ENCODE assay signal across 15 cellular contexts in the genomic region with DNA sequence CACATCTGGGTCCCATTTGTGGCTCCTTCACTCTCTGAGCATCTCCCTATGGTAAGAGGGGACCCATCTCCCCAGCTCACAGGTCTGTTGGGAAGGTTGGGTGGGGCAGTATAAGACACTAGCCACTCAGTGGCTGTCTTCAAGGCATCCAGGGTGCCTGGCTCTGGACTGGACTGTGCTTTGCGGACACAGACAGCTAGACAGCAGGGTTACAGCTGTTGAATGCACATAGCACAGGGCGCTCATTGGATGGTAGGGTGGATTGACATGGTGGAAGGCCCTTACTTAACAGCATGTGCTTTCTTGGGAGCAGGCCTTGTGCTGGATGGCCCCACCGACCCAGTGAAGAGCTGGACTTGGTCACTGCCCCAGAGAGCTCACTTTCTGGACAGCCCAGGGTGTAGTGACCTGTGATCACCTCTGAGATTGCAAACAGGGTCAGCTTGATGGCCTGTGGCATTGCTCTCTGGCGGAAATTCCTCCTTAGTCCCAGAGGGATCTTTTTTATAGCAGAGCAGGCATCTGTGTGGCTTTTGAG. TPM values are rescaled to one million over a fixed set of nuclear protein-coding genes. Genes with fewer than 3 reads are reported as not detected.
DNase-seq lines count a peak whose midpoint lies in the region; ATAC-seq, FAIRE-seq and TF ChIP-seq lines count a peak whose summit lies in the region.
"Had no signal": no experiment of that assay in that cellular context is flagged by ENCODE, and none has a peak within 500 bp of the region (broad histone marks: within the 10 kb centered on the region; RNA-seq: fewer than 3 reads in every experiment).

No MANE protein-coding gene starts in this region.

- DNase-seq in natural killer cell: no peak
- DNase-seq in natural killer cell treated with Interleukin-12 subunit alpha and Interleukin-12 subunit beta and Interleukin-15 and Interleukin-18, amount 100 ng/mL, for 72 hours (ENCODE audit: low spot score): no peak
- no peak for DNase-seq in astrocyte (ENCODE audit: low read depth)
- no peak for DNase-seq in upper lobe of right lung
- DNase-seq in DMS153 (lab: John Stamatoyannopoulos, UW): no peak
- no peak for DNase-seq in effector memory CD4-positive, alpha-beta T cell
- no peak for DNase-seq in NCI-H226
- DNase-seq: activated CD8-positive, alpha-beta memory T cell treated with anti-CD3 and anti-CD28 coated beads, Interleukin-2, amount 50 U/mL, for 48 hours; amygdala; EL; NCI-H1092 treated with DMSO at 0.1 percent for 48 hours had no signal

- H3K36me3 ChIP-seq in astrocyte (ENCODE audit: insufficient read depth, low read length): no peaks in the 10 kb centered on the region
- no peaks in the 10 kb centered on the region for H3K36me3 ChIP-seq in mucosa of stomach (ENCODE audit: control insufficient read depth, insufficient read depth, low read length)
- peaks cover 8% of the 10 kb centered on the region for H3K36me3 ChIP-seq in upper lobe of right lung
- peaks cover 7% of the 10 kb centered on the region for H3K36me3 ChIP-seq in effector memory CD4-positive, alpha-beta T cell (ENCODE audit: control insufficient read depth, insufficient read depth, low read length)

- H3K9me3 Mint-ChIP-seq in natural killer cell (no peaks in the 10 kb centered on the region), astrocyte (ENCODE audit: unreplicated experiment) (no peaks in the 10 kb centered on the region)
- H3K9me3 Mint-ChIP-seq in natural killer cell treated with Interleukin-12 subunit alpha and Interleukin-12 subunit beta and Interleukin-15 and Interleukin-18, amount 100 ng/mL, for 72 hours: no peaks in the 10 kb centered on the region

- intact Hi-C loops in natural killer cell (cut with micrococcal nuclease) (no loop called here), upper lobe of right lung (cut with DNase I) (no loop called here)

- TF ChIP-seq CTCF in natural killer cell (IDR thresholded peaks at IDR 0.05) (no peak), astrocyte (IDR thresholded peaks at IDR 0.05; ENCODE audit: insufficient read depth, low read depth, low read length) (no peak), upper lobe of right lung (IDR thresholded peaks at IDR 0.05) (no peak)

- H3K36me3 Mint-ChIP-seq in natural killer cell (no peaks in the 10 kb centered on the region), astrocyte (ENCODE audit: low read depth, unreplicated experiment) (peaks cover under 1% of the 10 kb centered on the region)
- H3K36me3 Mint-ChIP-seq in natural killer cell treated with Interleukin-12 subunit alpha and Interleukin-12 subunit beta and Interleukin-15 and Interleukin-18, amount 100 ng/mL, for 72 hours: no peaks in the 10 kb centered on the region

- H3K27me3 ChIP-seq in astrocyte (ENCODE audit: insufficient read depth, low read length) (no peaks in the 10 kb centered on the region), mucosa of stomach (ENCODE audit: control insufficient read depth, insufficient read depth, low read length) (no peaks in the 10 kb centered on the region), upper lobe of right lung (no peaks in the 10 kb centered on the region)
- H3K27me3 ChIP-seq in effector memory CD4-positive, alpha-beta T cell (replicated peaks; ENCODE audit: control insufficient read depth, insufficient read depth, low read length, poor library complexity, severe bottlenecking): no peaks in the 10 kb centered on the region

- peaks cover 8% of the 10 kb centered on the region for H3K4me1 ChIP-seq in astrocyte (ENCODE audit: insufficient read depth, low read length)
- H3K4me1 ChIP-seq in mucosa of stomach (ENCODE audit: control insufficient read depth, insufficient read depth, low read length): peaks cover 41% of the 10 kb centered on the region
- H3K4me1 ChIP-seq in upper lobe of right lung: peaks cover 20% of the 10 kb centered on the region
- H3K4me1 ChIP-seq in effector memory CD4-positive, alpha-beta T cell (ENCODE audit: control insufficient read depth, insufficient read depth, low read length, poor library complexity, severe bottlenecking): peaks cover 12% of the 10 kb centered on the region

- H3K4me3 ChIP-seq in astrocyte (ENCODE audit: insufficient read depth, low read depth, low read length): no peak overlapping the region
- H3K4me3 ChIP-seq in mucosa of stomach (ENCODE audit: low read length): peak overlapping the region; percentile 51
- no peak overlapping the region for H3K4me3 ChIP-seq in upper lobe of right lung
- H3K4me3 ChIP-seq in effector memory CD4-positive, alpha-beta T cell (ENCODE audit: insufficient read depth, low read depth, low read length, poor library complexity, severe bottlenecking): no peak overlapping the region

- no peak for ATAC-seq in natural killer cell
- ATAC-seq in natural killer cell treated with Interleukin-12 subunit alpha and Interleukin-12 subunit beta and Interleukin-15 and Interleukin-18, amount 100 ng/mL, for 72 hours: no peak
- no peak for ATAC-seq in upper lobe of right lung

- peaks cover 27 to 40% of the 10 kb centered on the region in 2 donors for H3K4me1 Mint-ChIP-seq in natural killer cell
- peaks cover 28 to 41% of the 10 kb centered on the region in 2 donors for H3K4me1 Mint-ChIP-seq in natural killer cell treated with Interleukin-12 subunit alpha and Interleukin-12 subunit beta and Interleukin-15 and Interleukin-18, amount 100 ng/mL, for 72 hours (ENCODE audit: low read depth in 2 of 2)
- peaks cover 9% of the 10 kb centered on the region for H3K4me1 Mint-ChIP-seq in astrocyte (ENCODE audit: low read depth, unreplicated experiment)

- H3K27me3 Mint-ChIP-seq in natural killer cell (ENCODE audit: low read depth in 2 of 2) (no peaks in the 10 kb centered on the region), astrocyte (ENCODE audit: low read depth, unreplicated experiment) (no peaks in the 10 kb centered on the region)
- H3K27me3 Mint-ChIP-seq in natural killer cell treated with Interleukin-12 subunit alpha and Interleukin-12 subunit beta and Interleukin-15 and Interleukin-18, amount 100 ng/mL, for 72 hours: no peaks in the 10 kb centered on the region

- H3K79me2 ChIP-seq in astrocyte (ENCODE audit: insufficient read depth, low read length): peaks cover 38% of the 10 kb centered on the region

- peaks cover 15% of the 10 kb centered on the region for H4K20me1 ChIP-seq in astrocyte (ENCODE audit: insufficient read depth, low read length)

- H3K27ac ChIP-seq in astrocyte (ENCODE audit: low read depth, low read length) (no peak overlapping the region), upper lobe of right lung (peak overlapping the region; percentile 94)
- H3K27ac ChIP-seq in effector memory CD4-positive, alpha-beta T cell (ENCODE audit: insufficient read depth, low read length, poor library complexity, severe bottlenecking): no peak overlapping the region

- H3K9ac ChIP-seq in astrocyte (ENCODE audit: low read length) (no peak overlapping the region), mucosa of stomach (ENCODE audit: low read length) (peak overlapping the region; percentile 60)

- no peak overlapping the region for H3K4me3 Mint-ChIP-seq in natural killer cell
- H3K4me3 Mint-ChIP-seq in natural killer cell treated with Interleukin-12 subunit alpha and Interleukin-12 subunit beta and Interleukin-15 and Interleukin-18, amount 100 ng/mL, for 72 hours: no peak overlapping the region
- peak overlapping the region; percentile 84 for H3K4me3 Mint-ChIP-seq in astrocyte (ENCODE audit: unreplicated experiment)

- H3K9me3 ChIP-seq in astrocyte (ENCODE audit: insufficient read depth, low read depth, low read length) (no peaks in the 10 kb centered on the region), mucosa of stomach (ENCODE audit: control insufficient read depth, low read length) (no peaks in the 10 kb centered on the region), upper lobe of right lung (no peaks in the 10 kb centered on the region)
- no peaks in the 10 kb centered on the region for H3K9me3 ChIP-seq in effector memory CD4-positive, alpha-beta T cell (ENCODE audit: control insufficient read depth, low read length)

- H2AFZ ChIP-seq in astrocyte (ENCODE audit: low read depth, low read length): no peak overlapping the region

- no peak for FAIRE-seq in astrocyte (lab: Jason Lieb, UNC)

- peak overlapping the region; percentile 9 to 35 for H3K27ac Mint-ChIP-seq in natural killer cell
- no peak overlapping the region for H3K27ac Mint-ChIP-seq in natural killer cell treated with Interleukin-12 subunit alpha and Interleukin-12 subunit beta and Interleukin-15 and Interleukin-18, amount 100 ng/mL, for 72 hours
- no peak overlapping the region for H3K27ac Mint-ChIP-seq in astrocyte (ENCODE audit: unreplicated experiment)

- peak overlapping the region; percentile 3 for H3K4me2 ChIP-seq in astrocyte (ENCODE audit: low read length)

RNA-seq across cellular contexts. Expression of a gene that starts 1.9 kb away (rescaled TPM):
- total RNA-seq in natural killer cell (10 to 100 TPM; 14.5 to 21.9 (median 16.7) TPM), astrocyte (34.7 and 34.8 TPM in 2 replicates), upper lobe of right lung (37.3 TPM)
- total RNA-seq in natural killer cell treated with Interleukin-12 subunit alpha and Interleukin-12 subunit beta and Interleukin-15 and Interleukin-18, amount 100 ng/mL, for 72 hours: 10 to 100 TPM; 23.2 to 50.6 TPM

RNA-seq across cellular contexts. Expression of a gene that starts 21.9 kb away (rescaled TPM):
- 10 to 100 TPM; 23.9 to 42.0 (median 36.9) TPM for total RNA-seq in natural killer cell
- 10 to 100 TPM; 39.2 to 60.6 TPM for total RNA-seq in natural killer cell treated with Interleukin-12 subunit alpha and Interleukin-12 subunit beta and Interleukin-15 and Interleukin-18, amount 100 ng/mL, for 72 hours
- total RNA-seq in astrocyte: 35.0 and 36.3 TPM in 2 replicates
- 40.7 TPM for total RNA-seq in upper lobe of right lung

RNA-seq across cellular contexts. Expression of a gene that starts 32.8 kb away (rescaled TPM):
- not detected for total RNA-seq in natural killer cell
- not detected for total RNA-seq in natural killer cell treated with Interleukin-12 subunit alpha and Interleukin-12 subunit beta and Interleukin-15 and Interleukin-18, amount 100 ng/mL, for 72 hours
- not detected in 2 replicates for total RNA-seq in astrocyte
- not detected for total RNA-seq in upper lobe of right lung
- total RNA-seq: dermis microvascular lymphatic vessel endothelial cell, RPMI7951 had no signal

RNA-seq across cellular contexts. Expression of a gene that starts 54.6 kb away (rescaled TPM):
- total RNA-seq in natural killer cell (not detected), astrocyte (not detected in 2 replicates), upper lobe of right lung (0.20 TPM)
- total RNA-seq in natural killer cell treated with Interleukin-12 subunit alpha and Interleukin-12 subunit beta and Interleukin-15 and Interleukin-18, amount 100 ng/mL, for 72 hours: not detected
- total RNA-seq: dermis microvascular lymphatic vessel endothelial cell, NCI-H460, RPMI7951 had no signal

RNA-seq across cellular contexts. Expression of a gene that starts 59.1 kb away (rescaled TPM):
- not detected for total RNA-seq in natural killer cell
- total RNA-seq in natural killer cell treated with Interleukin-12 subunit alpha and Interleukin-12 subunit beta and Interleukin-15 and Interleukin-18, amount 100 ng/mL, for 72 hours: not detected
- total RNA-seq in astrocyte: not detected in 2 replicates
- not detected for total RNA-seq in upper lobe of right lung
- total RNA-seq: dermis microvascular lymphatic vessel endothelial cell, NCI-H460, RPMI7951 had no signal

Comparison
In these comparisons a context has a peak if more than half of its experiments do, and no peak if none do; other contexts are left out.
1. H3K27ac Mint-ChIP-seq: peak in natural killer cell (2 of 2); none in natural killer cell treated with Interleukin-12 subunit alpha and Interleukin-12 subunit beta and Interleukin-15 and Interleukin-18, amount 100 ng/mL, for 72 hours (0 of 2) and astrocyte (single experiment).